In the genomic region with DNA sequence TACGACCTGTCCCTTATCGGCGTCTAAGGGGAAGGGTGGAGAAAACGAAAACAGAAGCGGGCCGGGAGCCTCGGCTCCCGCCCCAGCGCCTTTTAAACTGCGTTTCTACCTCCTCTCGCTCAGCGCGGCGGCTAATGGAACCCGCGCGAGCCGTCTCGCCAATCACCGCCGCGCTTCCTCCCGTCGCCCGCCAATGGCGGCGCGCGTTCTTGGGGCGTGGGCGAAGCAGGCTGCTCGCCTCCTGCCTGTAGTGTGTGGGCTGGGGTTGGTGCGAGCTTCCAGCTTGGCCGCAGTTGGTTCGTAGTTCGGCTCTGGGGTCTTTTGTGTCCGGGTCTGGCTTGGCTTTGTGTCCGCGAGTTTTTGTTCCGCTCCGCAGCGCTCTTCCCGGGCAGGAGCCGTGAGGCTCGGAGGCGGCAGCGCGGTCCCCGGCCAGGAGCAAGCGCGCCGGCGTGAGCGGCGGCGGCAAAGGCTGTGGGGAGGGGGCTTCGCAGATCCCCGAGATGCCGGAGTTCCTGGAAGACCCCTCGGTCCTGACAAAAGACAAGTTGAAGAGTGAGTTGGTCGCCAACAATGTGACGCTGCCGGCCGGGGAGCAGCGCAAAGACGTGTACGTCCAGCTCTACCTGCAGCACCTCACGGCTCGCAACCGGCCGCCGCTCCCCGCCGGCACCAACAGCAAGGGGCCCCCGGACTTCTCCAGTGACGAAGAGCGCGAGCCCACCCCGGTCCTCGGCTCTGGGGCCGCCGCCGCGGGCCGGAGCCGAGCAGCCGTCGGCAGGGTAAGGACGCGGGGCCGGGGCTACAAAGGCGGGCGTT, we compare ENCODE assay signal across 1 cellular context.
TF ChIP-seq lines count a peak whose summit lies in the region.

A gene with protein sequence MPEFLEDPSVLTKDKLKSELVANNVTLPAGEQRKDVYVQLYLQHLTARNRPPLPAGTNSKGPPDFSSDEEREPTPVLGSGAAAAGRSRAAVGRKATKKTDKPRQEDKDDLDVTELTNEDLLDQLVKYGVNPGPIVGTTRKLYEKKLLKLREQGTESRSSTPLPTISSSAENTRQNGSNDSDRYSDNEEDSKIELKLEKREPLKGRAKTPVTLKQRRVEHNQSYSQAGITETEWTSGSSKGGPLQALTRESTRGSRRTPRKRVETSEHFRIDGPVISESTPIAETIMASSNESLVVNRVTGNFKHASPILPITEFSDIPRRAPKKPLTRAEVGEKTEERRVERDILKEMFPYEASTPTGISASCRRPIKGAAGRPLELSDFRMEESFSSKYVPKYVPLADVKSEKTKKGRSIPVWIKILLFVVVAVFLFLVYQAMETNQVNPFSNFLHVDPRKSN (plus strand): TSS at position 223 of the 816 bp plus-strand sequence. CDS start 278 bp downstream, at position 501.

TF ChIP-seq in HEK293, 187 proteins besides CTCF, POLR2A, EP300 and RAD21 (continued from another document and continues in another):
- TF ChIP-seq MZF1 (tag by site-specific recombination; IDR thresholded peaks at IDR 0.05; ENCODE audit: borderline replicate concordance) (no peak), ZNF335 (tag by site-specific recombination; conservative IDR thresholded peaks at IDR 0.05) (peak; percentile 98), HOXC10 (CRISPR knock-in tag; IDR thresholded peaks at IDR 0.05) (no peak), KLF1 (tag by site-specific recombination; IDR thresholded peaks at IDR 0.05) (0 out of 2 replicates have a peak, but pooled peaks have one; percentile 3), ZNF785 (tag by site-specific recombination; IDR thresholded peaks at IDR 0.05) (no peak), ZNF610 (tag by site-specific recombination; IDR thresholded peaks at IDR 0.05; ENCODE audit: borderline replicate concordance) (peak; percentile 28; the same call in 1 of the 2 replicates), ZNF600 (tag by site-specific recombination; IDR thresholded peaks at IDR 0.05) (peak; percentile 83), ZNF324 (tag by site-specific recombination; IDR thresholded peaks at IDR 0.05) (peak; percentile 52; the same call in 1 of the 2 replicates), ZEB2 (tag by site-specific recombination; IDR thresholded peaks at IDR 0.05) (peak; percentile 57; the same call in 1 of the 2 replicates), ZNF394 (tag by site-specific recombination; IDR thresholded peaks at IDR 0.05; ENCODE audit: borderline replicate concordance) (peak; percentile 31; the same call in 1 of the 2 replicates), ZBTB20 (tag by site-specific recombination; IDR thresholded peaks at IDR 0.05) (peak; percentile 47; the same call in 1 of the 2 replicates), ZNF354C (tag by site-specific recombination; IDR thresholded peaks at IDR 0.05; ENCODE audit: borderline replicate concordance, low read depth) (no peak), ZNF837 (tag by site-specific recombination; IDR thresholded peaks at IDR 0.05) (no peak), ZNF302 (tag by site-specific recombination; IDR thresholded peaks at IDR 0.05; ENCODE audit: low read depth) (no peak), TRIM28 (IDR thresholded peaks at IDR 0.05; ENCODE audit: borderline replicate concordance, low read length) (no peak), ZNF223 (tag by site-specific recombination; IDR thresholded peaks at IDR 0.05) (no peak), KLF10 (tag by site-specific recombination; IDR thresholded peaks at IDR 0.05) (peak; percentile 45; the same call in 1 of the 2 replicates), ZNF621 (tag by site-specific recombination; IDR thresholded peaks at IDR 0.05) (no peak), YY1 (tag by site-specific recombination; IDR thresholded peaks at IDR 0.05) (peak; percentile 45; the same call in 1 of the 2 replicates), ZFP37 (tag by site-specific recombination; IDR thresholded peaks at IDR 0.05) (peak; percentile 82)
- TF ChIP-seq, protein P1, sequence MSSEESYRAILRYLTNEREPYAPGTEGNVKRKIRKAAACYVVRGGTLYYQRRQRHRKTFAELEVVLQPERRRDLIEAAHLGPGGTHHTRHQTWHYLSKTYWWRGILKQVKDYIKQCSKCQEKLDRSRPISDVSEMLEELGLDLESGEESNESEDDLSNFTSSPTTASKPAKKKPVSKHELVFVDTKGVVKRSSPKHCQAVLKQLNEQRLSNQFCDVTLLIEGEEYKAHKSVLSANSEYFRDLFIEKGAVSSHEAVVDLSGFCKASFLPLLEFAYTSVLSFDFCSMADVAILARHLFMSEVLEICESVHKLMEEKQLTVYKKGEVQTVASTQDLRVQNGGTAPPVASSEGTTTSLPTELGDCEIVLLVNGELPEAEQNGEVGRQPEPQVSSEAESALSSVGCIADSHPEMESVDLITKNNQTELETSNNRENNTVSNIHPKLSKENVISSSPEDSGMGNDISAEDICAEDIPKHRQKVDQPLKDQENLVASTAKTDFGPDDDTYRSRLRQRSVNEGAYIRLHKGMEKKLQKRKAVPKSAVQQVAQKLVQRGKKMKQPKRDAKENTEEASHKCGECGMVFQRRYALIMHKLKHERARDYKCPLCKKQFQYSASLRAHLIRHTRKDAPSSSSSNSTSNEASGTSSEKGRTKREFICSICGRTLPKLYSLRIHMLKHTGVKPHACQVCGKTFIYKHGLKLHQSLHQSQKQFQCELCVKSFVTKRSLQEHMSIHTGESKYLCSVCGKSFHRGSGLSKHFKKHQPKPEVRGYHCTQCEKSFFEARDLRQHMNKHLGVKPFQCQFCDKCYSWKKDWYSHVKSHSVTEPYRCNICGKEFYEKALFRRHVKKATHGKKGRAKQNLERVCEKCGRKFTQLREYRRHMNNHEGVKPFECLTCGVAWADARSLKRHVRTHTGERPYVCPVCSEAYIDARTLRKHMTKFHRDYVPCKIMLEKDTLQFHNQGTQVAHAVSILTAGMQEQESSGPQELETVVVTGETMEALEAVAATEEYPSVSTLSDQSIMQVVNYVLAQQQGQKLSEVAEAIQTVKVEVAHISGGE (tag by site-specific recombination; conservative IDR thresholded peaks at IDR 0.05; ENCODE audit: low read depth), result peak; percentile 95
- TF ChIP-seq, protein P2, sequence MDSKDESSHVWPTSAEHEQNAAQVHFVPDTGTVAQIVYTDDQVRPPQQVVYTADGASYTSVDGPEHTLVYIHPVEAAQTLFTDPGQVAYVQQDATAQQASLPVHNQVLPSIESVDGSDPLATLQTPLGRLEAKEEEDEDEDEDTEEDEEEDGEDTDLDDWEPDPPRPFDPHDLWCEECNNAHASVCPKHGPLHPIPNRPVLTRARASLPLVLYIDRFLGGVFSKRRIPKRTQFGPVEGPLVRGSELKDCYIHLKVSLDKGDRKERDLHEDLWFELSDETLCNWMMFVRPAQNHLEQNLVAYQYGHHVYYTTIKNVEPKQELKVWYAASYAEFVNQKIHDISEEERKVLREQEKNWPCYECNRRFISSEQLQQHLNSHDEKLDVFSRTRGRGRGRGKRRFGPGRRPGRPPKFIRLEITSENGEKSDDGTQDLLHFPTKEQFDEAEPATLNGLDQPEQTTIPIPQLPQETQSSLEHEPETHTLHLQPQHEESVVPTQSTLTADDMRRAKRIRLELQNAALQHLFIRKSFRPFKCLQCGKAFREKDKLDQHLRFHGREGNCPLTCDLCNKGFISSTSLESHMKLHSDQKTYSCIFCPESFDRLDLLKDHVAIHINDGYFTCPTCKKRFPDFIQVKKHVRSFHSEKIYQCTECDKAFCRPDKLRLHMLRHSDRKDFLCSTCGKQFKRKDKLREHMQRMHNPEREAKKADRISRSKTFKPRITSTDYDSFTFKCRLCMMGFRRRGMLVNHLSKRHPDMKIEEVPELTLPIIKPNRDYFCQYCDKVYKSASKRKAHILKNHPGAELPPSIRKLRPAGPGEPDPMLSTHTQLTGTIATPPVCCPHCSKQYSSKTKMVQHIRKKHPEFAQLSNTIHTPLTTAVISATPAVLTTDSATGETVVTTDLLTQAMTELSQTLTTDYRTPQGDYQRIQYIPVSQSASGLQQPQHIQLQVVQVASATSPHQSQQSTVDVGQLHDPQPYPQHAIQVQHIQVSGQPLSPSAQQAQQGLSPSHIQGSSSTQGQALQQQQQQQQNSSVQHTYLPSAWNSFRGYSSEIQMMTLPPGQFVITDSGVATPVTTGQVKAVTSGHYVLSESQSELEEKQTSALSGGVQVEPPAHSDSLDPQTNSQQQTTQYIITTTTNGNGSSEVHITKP (tag by site-specific recombination; IDR thresholded peaks at IDR 0.05), result peak; percentile 73
- TF ChIP-seq, protein P3, sequence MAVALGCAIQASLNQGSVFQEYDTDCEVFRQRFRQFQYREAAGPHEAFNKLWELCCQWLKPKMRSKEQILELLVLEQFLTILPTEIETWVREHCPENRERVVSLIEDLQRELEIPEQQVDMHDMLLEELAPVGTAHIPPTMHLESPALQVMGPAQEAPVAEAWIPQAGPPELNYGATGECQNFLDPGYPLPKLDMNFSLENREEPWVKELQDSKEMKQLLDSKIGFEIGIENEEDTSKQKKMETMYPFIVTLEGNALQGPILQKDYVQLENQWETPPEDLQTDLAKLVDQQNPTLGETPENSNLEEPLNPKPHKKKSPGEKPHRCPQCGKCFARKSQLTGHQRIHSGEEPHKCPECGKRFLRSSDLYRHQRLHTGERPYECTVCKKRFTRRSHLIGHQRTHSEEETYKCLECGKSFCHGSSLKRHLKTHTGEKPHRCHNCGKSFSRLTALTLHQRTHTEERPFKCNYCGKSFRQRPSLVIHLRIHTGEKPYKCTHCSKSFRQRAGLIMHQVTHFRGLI (tag by site-specific recombination; IDR thresholded peaks at IDR 0.05), result 0 out of 2 replicates have a peak, but pooled peaks have one; percentile 19
- TF ChIP-seq, protein P4, sequence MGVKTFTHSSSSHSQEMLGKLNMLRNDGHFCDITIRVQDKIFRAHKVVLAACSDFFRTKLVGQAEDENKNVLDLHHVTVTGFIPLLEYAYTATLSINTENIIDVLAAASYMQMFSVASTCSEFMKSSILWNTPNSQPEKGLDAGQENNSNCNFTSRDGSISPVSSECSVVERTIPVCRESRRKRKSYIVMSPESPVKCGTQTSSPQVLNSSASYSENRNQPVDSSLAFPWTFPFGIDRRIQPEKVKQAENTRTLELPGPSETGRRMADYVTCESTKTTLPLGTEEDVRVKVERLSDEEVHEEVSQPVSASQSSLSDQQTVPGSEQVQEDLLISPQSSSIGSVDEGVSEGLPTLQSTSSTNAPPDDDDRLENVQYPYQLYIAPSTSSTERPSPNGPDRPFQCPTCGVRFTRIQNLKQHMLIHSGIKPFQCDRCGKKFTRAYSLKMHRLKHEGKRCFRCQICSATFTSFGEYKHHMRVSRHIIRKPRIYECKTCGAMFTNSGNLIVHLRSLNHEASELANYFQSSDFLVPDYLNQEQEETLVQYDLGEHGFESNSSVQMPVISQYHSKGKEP (tag by site-specific recombination; IDR thresholded peaks at IDR 0.05), result 0 out of 2 replicates have a peak, but pooled peaks have one; percentile 6
- TF ChIP-seq, protein P5, sequence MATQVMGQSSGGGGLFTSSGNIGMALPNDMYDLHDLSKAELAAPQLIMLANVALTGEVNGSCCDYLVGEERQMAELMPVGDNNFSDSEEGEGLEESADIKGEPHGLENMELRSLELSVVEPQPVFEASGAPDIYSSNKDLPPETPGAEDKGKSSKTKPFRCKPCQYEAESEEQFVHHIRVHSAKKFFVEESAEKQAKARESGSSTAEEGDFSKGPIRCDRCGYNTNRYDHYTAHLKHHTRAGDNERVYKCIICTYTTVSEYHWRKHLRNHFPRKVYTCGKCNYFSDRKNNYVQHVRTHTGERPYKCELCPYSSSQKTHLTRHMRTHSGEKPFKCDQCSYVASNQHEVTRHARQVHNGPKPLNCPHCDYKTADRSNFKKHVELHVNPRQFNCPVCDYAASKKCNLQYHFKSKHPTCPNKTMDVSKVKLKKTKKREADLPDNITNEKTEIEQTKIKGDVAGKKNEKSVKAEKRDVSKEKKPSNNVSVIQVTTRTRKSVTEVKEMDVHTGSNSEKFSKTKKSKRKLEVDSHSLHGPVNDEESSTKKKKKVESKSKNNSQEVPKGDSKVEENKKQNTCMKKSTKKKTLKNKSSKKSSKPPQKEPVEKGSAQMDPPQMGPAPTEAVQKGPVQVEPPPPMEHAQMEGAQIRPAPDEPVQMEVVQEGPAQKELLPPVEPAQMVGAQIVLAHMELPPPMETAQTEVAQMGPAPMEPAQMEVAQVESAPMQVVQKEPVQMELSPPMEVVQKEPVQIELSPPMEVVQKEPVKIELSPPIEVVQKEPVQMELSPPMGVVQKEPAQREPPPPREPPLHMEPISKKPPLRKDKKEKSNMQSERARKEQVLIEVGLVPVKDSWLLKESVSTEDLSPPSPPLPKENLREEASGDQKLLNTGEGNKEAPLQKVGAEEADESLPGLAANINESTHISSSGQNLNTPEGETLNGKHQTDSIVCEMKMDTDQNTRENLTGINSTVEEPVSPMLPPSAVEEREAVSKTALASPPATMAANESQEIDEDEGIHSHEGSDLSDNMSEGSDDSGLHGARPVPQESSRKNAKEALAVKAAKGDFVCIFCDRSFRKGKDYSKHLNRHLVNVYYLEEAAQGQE (tag by site-specific recombination; IDR thresholded peaks at IDR 0.05), result no peak
- TF ChIP-seq, protein P6, sequence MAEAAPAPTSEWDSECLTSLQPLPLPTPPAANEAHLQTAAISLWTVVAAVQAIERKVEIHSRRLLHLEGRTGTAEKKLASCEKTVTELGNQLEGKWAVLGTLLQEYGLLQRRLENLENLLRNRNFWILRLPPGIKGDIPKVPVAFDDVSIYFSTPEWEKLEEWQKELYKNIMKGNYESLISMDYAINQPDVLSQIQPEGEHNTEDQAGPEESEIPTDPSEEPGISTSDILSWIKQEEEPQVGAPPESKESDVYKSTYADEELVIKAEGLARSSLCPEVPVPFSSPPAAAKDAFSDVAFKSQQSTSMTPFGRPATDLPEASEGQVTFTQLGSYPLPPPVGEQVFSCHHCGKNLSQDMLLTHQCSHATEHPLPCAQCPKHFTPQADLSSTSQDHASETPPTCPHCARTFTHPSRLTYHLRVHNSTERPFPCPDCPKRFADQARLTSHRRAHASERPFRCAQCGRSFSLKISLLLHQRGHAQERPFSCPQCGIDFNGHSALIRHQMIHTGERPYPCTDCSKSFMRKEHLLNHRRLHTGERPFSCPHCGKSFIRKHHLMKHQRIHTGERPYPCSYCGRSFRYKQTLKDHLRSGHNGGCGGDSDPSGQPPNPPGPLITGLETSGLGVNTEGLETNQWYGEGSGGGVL (tag by site-specific recombination; IDR thresholded peaks at IDR 0.05), result peak; percentile 79
- TF ChIP-seq, protein P7, sequence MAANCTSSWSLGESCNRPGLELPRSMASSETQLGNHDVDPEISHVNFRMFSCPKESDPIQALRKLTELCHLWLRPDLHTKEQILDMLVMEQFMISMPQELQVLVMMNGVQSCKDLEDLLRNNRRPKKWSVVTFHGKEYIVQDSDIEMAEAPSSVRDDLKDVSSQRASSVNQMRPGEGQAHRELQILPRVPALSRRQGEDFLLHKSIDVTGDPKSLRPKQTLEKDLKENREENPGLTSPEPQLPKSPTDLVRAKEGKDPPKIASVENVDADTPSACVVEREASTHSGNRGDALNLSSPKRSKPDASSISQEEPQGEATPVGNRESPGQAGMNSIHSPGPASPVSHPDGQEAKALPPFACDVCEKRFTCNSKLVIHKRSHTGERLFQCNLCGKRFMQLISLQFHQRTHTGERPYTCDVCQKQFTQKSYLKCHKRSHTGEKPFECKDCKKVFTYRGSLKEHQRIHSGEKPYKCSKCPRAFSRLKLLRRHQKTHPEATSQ (tag by site-specific recombination; IDR thresholded peaks at IDR 0.05), result no peak; the same call in none of the 2 replicates
- TF ChIP-seq, protein P8, sequence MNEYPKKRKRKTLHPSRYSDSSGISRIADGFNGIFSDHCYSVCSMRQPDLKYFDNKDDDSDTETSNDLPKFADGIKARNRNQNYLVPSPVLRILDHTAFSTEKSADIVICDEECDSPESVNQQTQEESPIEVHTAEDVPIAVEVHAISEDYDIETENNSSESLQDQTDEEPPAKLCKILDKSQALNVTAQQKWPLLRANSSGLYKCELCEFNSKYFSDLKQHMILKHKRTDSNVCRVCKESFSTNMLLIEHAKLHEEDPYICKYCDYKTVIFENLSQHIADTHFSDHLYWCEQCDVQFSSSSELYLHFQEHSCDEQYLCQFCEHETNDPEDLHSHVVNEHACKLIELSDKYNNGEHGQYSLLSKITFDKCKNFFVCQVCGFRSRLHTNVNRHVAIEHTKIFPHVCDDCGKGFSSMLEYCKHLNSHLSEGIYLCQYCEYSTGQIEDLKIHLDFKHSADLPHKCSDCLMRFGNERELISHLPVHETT (tag by site-specific recombination; IDR thresholded peaks at IDR 0.05), result 0 out of 2 replicates have a peak, but pooled peaks have one; percentile 18
